2 cellular contexts compared by ENCODE assay signal in the genomic region with DNA sequence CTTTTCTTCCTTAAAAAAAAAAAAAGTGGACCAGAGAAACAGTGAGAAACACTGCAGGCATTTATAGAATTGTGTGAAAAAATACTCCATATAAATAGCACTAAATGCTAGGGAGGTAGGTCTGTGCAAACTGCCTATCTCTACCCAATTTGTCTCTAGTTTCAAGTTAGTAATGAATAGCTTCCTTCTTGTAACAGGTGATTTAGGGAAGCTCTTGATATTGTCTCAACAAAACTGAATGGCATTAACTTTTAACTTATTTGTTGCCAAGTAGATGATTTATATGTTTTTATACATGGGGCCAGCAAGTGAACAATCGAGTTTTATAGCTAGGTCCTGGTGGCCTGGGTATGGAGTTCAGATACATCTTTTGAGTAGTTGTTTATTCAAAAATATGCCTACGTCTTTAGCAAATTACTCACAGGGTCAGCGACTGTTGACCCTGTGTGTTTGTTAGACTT.
TF ChIP-seq lines count a peak whose summit lies in the region.

No MANE protein-coding gene starts in this region.

TF ChIP-seq in GM12878, 131 proteins besides CTCF, POLR2A, EP300 and RAD21 (continued from another document):
- TF ChIP-seq, protein P1, sequence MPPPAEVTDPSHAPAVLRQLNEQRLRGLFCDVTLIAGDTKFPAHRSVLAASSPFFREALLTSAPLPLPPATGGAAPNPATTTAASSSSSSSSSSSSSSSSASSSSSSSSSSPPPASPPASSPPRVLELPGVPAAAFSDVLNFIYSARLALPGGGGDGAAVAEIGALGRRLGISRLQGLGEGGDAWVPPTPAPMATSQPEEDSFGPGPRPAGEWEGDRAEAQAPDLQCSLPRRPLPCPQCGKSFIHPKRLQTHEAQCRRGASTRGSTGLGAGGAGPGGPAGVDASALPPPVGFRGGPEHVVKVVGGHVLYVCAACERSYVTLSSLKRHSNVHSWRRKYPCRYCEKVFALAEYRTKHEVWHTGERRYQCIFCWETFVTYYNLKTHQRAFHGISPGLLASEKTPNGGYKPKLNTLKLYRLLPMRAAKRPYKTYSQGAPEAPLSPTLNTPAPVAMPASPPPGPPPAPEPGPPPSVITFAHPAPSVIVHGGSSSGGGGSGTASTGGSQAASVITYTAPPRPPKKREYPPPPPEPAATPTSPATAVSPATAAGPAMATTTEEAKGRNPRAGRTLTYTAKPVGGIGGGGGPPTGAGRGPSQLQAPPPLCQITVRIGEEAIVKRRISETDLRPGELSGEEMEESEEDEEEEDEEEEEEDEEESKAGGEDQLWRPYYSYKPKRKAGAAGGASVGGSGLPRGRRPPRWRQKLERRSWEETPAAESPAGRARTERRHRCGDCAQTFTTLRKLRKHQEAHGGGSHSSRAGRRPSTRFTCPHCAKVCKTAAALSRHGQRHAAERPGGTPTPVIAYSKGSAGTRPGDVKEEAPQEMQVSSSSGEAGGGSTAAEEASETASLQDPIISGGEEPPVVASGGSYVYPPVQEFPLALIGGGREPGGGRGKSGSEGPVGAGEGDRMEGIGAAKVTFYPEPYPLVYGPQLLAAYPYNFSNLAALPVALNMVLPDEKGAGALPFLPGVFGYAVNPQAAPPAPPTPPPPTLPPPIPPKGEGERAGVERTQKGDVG (CRISPR knock-in tag; IDR thresholded peaks at IDR 0.05), result no peak
- TF ChIP-seq SREBF2 (IDR thresholded peaks at IDR 0.05; ENCODE audit: low read length) (no peak), HCFC1 (IDR thresholded peaks at IDR 0.05; ENCODE audit: low read length) (no peak), SP1 (IDR thresholded peaks at IDR 0.05; ENCODE audit: low read depth, low read length) (no peak), ZNF384 (IDR thresholded peaks at IDR 0.05; ENCODE audit: borderline replicate concordance, low read depth, low read length) (no peak), BCL11A (IDR thresholded peaks at IDR 0.05; ENCODE audit: low read depth, low read length) (no peak), NFYA (IDR thresholded peaks at IDR 0.05; ENCODE audit: borderline replicate concordance, low read depth, low read length) (no peak), SMAD5 (IDR thresholded peaks at IDR 0.05; ENCODE audit: low read depth) (no peak)
- TF ChIP-seq, protein P2, sequence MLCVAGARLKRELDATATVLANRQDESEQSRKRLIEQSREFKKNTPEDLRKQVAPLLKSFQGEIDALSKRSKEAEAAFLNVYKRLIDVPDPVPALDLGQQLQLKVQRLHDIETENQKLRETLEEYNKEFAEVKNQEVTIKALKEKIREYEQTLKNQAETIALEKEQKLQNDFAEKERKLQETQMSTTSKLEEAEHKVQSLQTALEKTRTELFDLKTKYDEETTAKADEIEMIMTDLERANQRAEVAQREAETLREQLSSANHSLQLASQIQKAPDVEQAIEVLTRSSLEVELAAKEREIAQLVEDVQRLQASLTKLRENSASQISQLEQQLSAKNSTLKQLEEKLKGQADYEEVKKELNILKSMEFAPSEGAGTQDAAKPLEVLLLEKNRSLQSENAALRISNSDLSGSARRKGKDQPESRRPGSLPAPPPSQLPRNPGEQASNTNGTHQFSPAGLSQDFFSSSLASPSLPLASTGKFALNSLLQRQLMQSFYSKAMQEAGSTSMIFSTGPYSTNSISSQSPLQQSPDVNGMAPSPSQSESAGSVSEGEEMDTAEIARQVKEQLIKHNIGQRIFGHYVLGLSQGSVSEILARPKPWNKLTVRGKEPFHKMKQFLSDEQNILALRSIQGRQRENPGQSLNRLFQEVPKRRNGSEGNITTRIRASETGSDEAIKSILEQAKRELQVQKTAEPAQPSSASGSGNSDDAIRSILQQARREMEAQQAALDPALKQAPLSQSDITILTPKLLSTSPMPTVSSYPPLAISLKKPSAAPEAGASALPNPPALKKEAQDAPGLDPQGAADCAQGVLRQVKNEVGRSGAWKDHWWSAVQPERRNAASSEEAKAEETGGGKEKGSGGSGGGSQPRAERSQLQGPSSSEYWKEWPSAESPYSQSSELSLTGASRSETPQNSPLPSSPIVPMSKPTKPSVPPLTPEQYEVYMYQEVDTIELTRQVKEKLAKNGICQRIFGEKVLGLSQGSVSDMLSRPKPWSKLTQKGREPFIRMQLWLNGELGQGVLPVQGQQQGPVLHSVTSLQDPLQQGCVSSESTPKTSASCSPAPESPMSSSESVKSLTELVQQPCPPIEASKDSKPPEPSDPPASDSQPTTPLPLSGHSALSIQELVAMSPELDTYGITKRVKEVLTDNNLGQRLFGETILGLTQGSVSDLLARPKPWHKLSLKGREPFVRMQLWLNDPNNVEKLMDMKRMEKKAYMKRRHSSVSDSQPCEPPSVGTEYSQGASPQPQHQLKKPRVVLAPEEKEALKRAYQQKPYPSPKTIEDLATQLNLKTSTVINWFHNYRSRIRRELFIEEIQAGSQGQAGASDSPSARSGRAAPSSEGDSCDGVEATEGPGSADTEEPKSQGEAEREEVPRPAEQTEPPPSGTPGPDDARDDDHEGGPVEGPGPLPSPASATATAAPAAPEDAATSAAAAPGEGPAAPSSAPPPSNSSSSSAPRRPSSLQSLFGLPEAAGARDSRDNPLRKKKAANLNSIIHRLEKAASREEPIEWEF (IDR thresholded peaks at IDR 0.05; ENCODE audit: insufficient replicate concordance, low read depth, low read length), result no peak

TF ChIP-seq in HepG2, 621 proteins besides CTCF, POLR2A, EP300 and RAD21 (continued from another document):
- TF ChIP-seq ZNF773 (CRISPR knock-in tag; IDR thresholded peaks at IDR 0.05; ENCODE audit: borderline replicate concordance), result no peak
- no peak for TF ChIP-seq ZFP62 (CRISPR knock-in tag; IDR thresholded peaks at IDR 0.05)
- TF ChIP-seq RAD51 (IDR thresholded peaks at IDR 0.05; ENCODE audit: borderline replicate concordance), result no peak
- no peak for TF ChIP-seq ZNF317 (CRISPR knock-in tag; IDR thresholded peaks at IDR 0.05)
- TF ChIP-seq, protein P3, sequence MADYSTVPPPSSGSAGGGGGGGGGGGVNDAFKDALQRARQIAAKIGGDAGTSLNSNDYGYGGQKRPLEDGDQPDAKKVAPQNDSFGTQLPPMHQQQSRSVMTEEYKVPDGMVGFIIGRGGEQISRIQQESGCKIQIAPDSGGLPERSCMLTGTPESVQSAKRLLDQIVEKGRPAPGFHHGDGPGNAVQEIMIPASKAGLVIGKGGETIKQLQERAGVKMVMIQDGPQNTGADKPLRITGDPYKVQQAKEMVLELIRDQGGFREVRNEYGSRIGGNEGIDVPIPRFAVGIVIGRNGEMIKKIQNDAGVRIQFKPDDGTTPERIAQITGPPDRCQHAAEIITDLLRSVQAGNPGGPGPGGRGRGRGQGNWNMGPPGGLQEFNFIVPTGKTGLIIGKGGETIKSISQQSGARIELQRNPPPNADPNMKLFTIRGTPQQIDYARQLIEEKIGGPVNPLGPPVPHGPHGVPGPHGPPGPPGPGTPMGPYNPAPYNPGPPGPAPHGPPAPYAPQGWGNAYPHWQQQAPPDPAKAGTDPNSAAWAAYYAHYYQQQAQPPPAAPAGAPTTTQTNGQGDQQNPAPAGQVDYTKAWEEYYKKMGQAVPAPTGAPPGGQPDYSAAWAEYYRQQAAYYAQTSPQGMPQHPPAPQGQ (CRISPR knock-in tag; IDR thresholded peaks at IDR 0.05; ENCODE audit: borderline replicate concordance), result no peak
- no peak for TF ChIP-seq ZNF30 (CRISPR knock-in tag; IDR thresholded peaks at IDR 0.05)
TF ChIP-seq in HepG2: peak in this region for 0.
